11 cellular contexts compared by ENCODE assay signal in the genomic region with DNA sequence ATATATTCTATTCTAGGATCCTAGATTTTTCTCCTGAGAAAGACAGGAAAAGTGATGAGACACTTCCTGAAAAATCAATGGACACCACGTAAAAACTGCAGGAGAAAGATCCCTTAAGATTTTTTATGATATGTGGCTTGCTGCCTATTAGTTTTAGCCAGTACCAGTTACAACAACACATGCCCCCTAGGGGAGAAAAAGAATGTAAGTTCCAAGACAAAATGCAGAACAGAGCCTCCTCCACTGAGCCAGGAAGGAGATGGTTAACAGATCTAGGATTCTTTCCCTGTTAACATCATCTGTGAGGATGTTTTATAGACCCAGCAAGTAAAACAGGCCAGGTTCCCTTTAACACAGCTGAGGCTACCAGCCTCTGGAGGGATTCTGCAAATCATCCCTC.
DNase-seq lines count a peak whose midpoint lies in the region; ATAC-seq and TF ChIP-seq lines count a peak whose summit lies in the region.
"Had no signal": no experiment of that assay in that cellular context is flagged by ENCODE, and none has a peak within 500 bp of the region (broad histone marks: within the 10 kb centered on the region; RNA-seq: fewer than 3 reads in every experiment).

No MANE protein-coding gene starts in this region.

- DNase-seq in DND-41 (no peak), HFFc6 (no peak), astrocyte of the spinal cord (ENCODE audit: low read depth, low spot score) (peak; percentile 35), myocyte (ENCODE audit: low read depth) (peak; percentile 30), SHP77 (lab: John Stamatoyannopoulos, UW) (no peak)
- DNase-seq in activated effector memory CD4-positive, alpha-beta T cell treated with Interleukin-2 at 50 U/mL for 16 hours: no peak
- DNase-seq: NCI-H1048 had no signal

- no peaks in the 10 kb centered on the region for H3K9me3 ChIP-seq in DND-41 (ENCODE audit: insufficient read depth, low read length, severe bottlenecking)

- no peak overlapping the region for H3K4me2 ChIP-seq in DND-41 (ENCODE audit: insufficient read depth, low read length)

- H3K27me3 ChIP-seq in DND-41 (ENCODE audit: insufficient read depth, low read length, poor library complexity): no peaks in the 10 kb centered on the region

- peaks cover 4% of the 10 kb centered on the region for H3K27me3 Mint-ChIP-seq in HFFc6 (ENCODE audit: insufficient read depth)
- H3K27me3 Mint-ChIP-seq: activated naive CD8-positive, alpha-beta T cell had no signal

- H3K27ac Mint-ChIP-seq in HFFc6: no peak overlapping the region
- H3K27ac Mint-ChIP-seq: activated naive CD8-positive, alpha-beta T cell had no signal

- H3K4me3 Mint-ChIP-seq in HFFc6: no peak overlapping the region
- H3K4me3 Mint-ChIP-seq: activated naive CD8-positive, alpha-beta T cell had no signal

- no peak overlapping the region for H2AFZ ChIP-seq in DND-41 (ENCODE audit: low read depth, low read length)

- H3K9me3 Mint-ChIP-seq in HFFc6: peaks cover 4% of the 10 kb centered on the region; the same call in 1 of the 2 replicates

- H3K79me2 ChIP-seq in DND-41 (ENCODE audit: insufficient read depth, low read length): no peaks in the 10 kb centered on the region

- ATAC-seq in DND-41 (ENCODE audit: insufficient read depth, low read depth) (no peak), GM19397 (IDR thresholded peaks at IDR 0.05; ENCODE audit: unreplicated experiment) (no peak), GM21515 (IDR thresholded peaks at IDR 0.05; ENCODE audit: unreplicated experiment) (no peak)

- H4K20me1 ChIP-seq in DND-41 (ENCODE audit: insufficient read depth, low read length): no peaks in the 10 kb centered on the region

- H3K4me1 Mint-ChIP-seq in HFFc6 (ENCODE audit: low read depth): no peaks in the 10 kb centered on the region

- in situ Hi-C loops in astrocyte of the spinal cord (cut with HindIII; ENCODE audit: low sequenced_read_pairs): no loop called here

- H3K9ac ChIP-seq in DND-41 (ENCODE audit: low read depth, low read length): no peak overlapping the region

- H3K4me3 ChIP-seq in DND-41 (ENCODE audit: low read depth in 1 of 2, low read length in 2 of 2): no peak overlapping the region
- no peak overlapping the region for H3K4me3 ChIP-seq in astrocyte of the spinal cord (ENCODE audit: low read depth, low read length)
- H3K4me3 ChIP-seq: skin epidermis had no signal

- H3K36me3 ChIP-seq in DND-41 (ENCODE audit: insufficient read depth, low read length): no peaks in the 10 kb centered on the region

- H3K36me3 Mint-ChIP-seq in HFFc6 (ENCODE audit: low read depth): no peaks in the 10 kb centered on the region
- H3K36me3 Mint-ChIP-seq: activated naive CD8-positive, alpha-beta T cell had no signal

- no peaks in the 10 kb centered on the region for H3K4me1 ChIP-seq in DND-41 (ENCODE audit: insufficient read depth, low read length)

- H3K27ac ChIP-seq in DND-41 (ENCODE audit: low read length): no peak overlapping the region
- H3K27ac ChIP-seq: skin epidermis had no signal

- TF ChIP-seq CTCF in DND-41 (IDR thresholded peaks at IDR 0.05; ENCODE audit: borderline replicate concordance, extremely low read depth, low read length, poor library complexity, severe bottlenecking): peak; percentile 19
- TF ChIP-seq CTCF in HFFc6 (IDR thresholded peaks at IDR 0.05): peak; percentile 53
- TF ChIP-seq CTCF in astrocyte of the spinal cord (IDR thresholded peaks at IDR 0.05; ENCODE audit: low read depth, low read length): peak; percentile 41

Comparison
In these comparisons a context has a peak if more than half of its experiments do, and no peak if none do; other contexts are left out.
1. DNase-seq: peak in astrocyte of the spinal cord (single experiment) and myocyte (single experiment); none in DND-41 (single experiment), HFFc6 (single experiment), SHP77 (0 of 2) and activated effector memory CD4-positive, alpha-beta T cell treated with Interleukin-2 at 50 U/mL for 16 hours (single experiment).
2. Peak in every context shown above with its lines, with median percentiles within 50 percentile points of each other: CTCF ChIP-seq.